In the genomic region with DNA sequence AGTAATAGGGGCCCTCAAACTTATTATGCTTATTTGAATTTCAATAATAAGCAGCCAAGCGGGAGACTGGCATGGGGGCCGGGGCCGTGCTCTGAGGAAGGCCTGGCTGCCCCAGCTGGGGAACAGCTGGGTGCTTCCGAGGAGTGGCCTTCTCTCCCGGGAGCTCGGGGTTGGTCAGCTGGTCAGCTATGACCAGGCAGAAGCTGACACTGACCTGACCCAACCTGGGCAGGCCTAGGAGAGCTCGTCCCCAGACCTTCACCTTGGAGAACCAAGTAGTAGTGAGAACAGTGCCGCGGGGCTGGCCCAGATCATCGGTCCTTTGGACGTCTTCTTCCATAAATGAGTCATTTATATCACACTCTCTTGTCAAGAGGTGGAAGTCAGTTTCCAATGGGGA, we compare ENCODE assay signal across 1 cellular context.
TF ChIP-seq lines count a peak whose summit lies in the region.

No MANE protein-coding gene starts in this region.

TF ChIP-seq in HepG2, 621 proteins besides CTCF, POLR2A, EP300 and RAD21:
- TF ChIP-seq POLR2AphosphoS5 (IDR thresholded peaks at IDR 0.05; ENCODE audit: low read depth, low read length) (peak; percentile 2; the same call in 1 of the 2 replicates), PRMT3 (CRISPR knock-in tag; IDR thresholded peaks at IDR 0.05; ENCODE audit: borderline replicate concordance, low read depth) (no peak)
